Comparison of ENCODE assay signal across 27 cellular contexts in genomic region chrX:69718102-69718501, GRCh38.
A peak's percentile ranks its signal among the peaks of the same experiment; 100 is the strongest.
DNase-seq lines count a peak whose midpoint lies in the region; ATAC-seq, FAIRE-seq and TF ChIP-seq lines count a peak whose summit lies in the region.
"Had no signal": no experiment of that assay in that cellular context is flagged by ENCODE, and none has a peak within 500 bp of the region (broad histone marks: within the 10 kb centered on the region; RNA-seq: fewer than 3 reads in every experiment).

No MANE protein-coding gene starts in this region.

- no peak overlapping the region for H3K4me3 Mint-ChIP-seq in astrocyte (ENCODE audit: unreplicated experiment)
- H3K4me3 Mint-ChIP-seq: B cell; CD4-positive, alpha-beta T cell; CD8-positive, alpha-beta T cell had no signal

- no peaks in the 10 kb centered on the region for H4K20me1 ChIP-seq in SK-N-SH (ENCODE audit: insufficient read depth)
- H4K20me1 ChIP-seq in astrocyte (ENCODE audit: insufficient read depth, low read length) = no peaks in the 10 kb centered on the region
- H4K20me1 ChIP-seq: BLaER1 treated with 17β-estradiol and CSF1 and Interleukin-3, amounts not matched to agents 10 nM and 100 nM had no signal

- no peak overlapping the region for H3K27ac ChIP-seq in SK-N-SH (ENCODE audit: low read depth in 2 of 2, low read length in 1 of 2)
- H3K27ac ChIP-seq in astrocyte (ENCODE audit: low read depth, low read length) = no peak overlapping the region
- H3K27ac ChIP-seq in pancreas = no peak overlapping the region
- no peak overlapping the region for H3K27ac ChIP-seq in upper lobe of left lung
- H3K27ac ChIP-seq: 22Rv1; A549; BLaER1 treated with 17β-estradiol and CSF1 and Interleukin-3, amounts not matched to agents 10 nM and 100 nM; C4-2B had no signal

- TF ChIP-seq EP300 in SK-N-SH (IDR thresholded peaks at IDR 0.05; ENCODE audit: borderline replicate concordance in 1 of 2, low read depth in 1 of 2, low read length in 1 of 2) (no peak), upper lobe of left lung (IDR thresholded peaks at IDR 0.05) (no peak)

- ATAC-seq in SK-N-SH treated with all-trans-retinoic acid at 6 μM for 48 hours = no peak
- ATAC-seq in pancreas = no peak
- no peak for ATAC-seq in upper lobe of left lung (ENCODE audit: low FRiP score in 2 of 2)
- ATAC-seq: A549; CD8-positive, alpha-beta T cell; GM12878 had no signal

- H3K9ac ChIP-seq in SK-N-SH (no peak overlapping the region), astrocyte (ENCODE audit: low read length) (no peak overlapping the region)
- H3K9ac ChIP-seq: BLaER1 treated with 17β-estradiol and CSF1 and Interleukin-3, amounts not matched to agents 10 nM and 100 nM had no signal

- no peak for DNase-seq in SK-N-SH
- no peak for DNase-seq in D721Med (ENCODE audit: insufficient read length, low spot score)
- DNase-seq in astrocyte (ENCODE audit: low read depth) = no peak
- no peak for DNase-seq in pancreas
- no peak for DNase-seq in activated effector memory CD4-positive, alpha-beta T cell treated with anti-CD3 and anti-CD28 coated beads, Interleukin-2, amount 50 U/mL, for 16 hours
- no peak for DNase-seq in upper lobe of left lung
- DNase-seq: AML-193; Caco-2; Calu3; CD4-positive, alpha-beta T cell; CD8-positive, alpha-beta T cell; DMS 273 treated with DMSO at 0.1 percent for 48 hours; DMS153; DMS53; DMS79; DND-41; EL; GDM1 had no signal

- intact Hi-C loops in pancreas (cut with DNase I) = no loop called here

- TF ChIP-seq RAD21 in SK-N-SH (IDR thresholded peaks at IDR 0.05; ENCODE audit: low read length) = no peak

- H3K36me3 ChIP-seq in SK-N-SH (replicated peaks in 1 of 2; ENCODE audit: control insufficient read depth in 1 of 2, insufficient read depth in 2 of 2, low read length in 1 of 2) (no peaks in the 10 kb centered on the region), astrocyte (ENCODE audit: insufficient read depth, low read length) (no peaks in the 10 kb centered on the region), pancreas (no peaks in the 10 kb centered on the region), upper lobe of left lung (no peaks in the 10 kb centered on the region)
- H3K36me3 ChIP-seq: BLaER1 treated with 17β-estradiol and CSF1 and Interleukin-3, amounts not matched to agents 10 nM and 100 nM had no signal

- H3K4me1 ChIP-seq in SK-N-SH (ENCODE audit: control insufficient read depth in 1 of 2, insufficient read depth in 2 of 2, low read depth in 1 of 2, low read length in 1 of 2) (no peaks in the 10 kb centered on the region), astrocyte (ENCODE audit: insufficient read depth, low read length) (no peaks in the 10 kb centered on the region), pancreas (no peaks in the 10 kb centered on the region), upper lobe of left lung (no peaks in the 10 kb centered on the region)
- H3K4me1 ChIP-seq: A549; BLaER1 treated with 17β-estradiol and CSF1 and Interleukin-3, amounts not matched to agents 10 nM and 100 nM; Caco-2 had no signal

- no peaks in the 10 kb centered on the region for H3K79me2 ChIP-seq in SK-N-SH (ENCODE audit: insufficient read depth)
- H3K79me2 ChIP-seq in astrocyte (ENCODE audit: insufficient read depth, low read length) = no peaks in the 10 kb centered on the region

- FAIRE-seq in D721Med (lab: Jason Lieb, UNC) (peak; percentile 55), astrocyte (lab: Jason Lieb, UNC) (peak; percentile 80), pancreas (lab: Jason Lieb, UNC) (peak; percentile 56)
- FAIRE-seq: A549, GM12878, GM12892, GM18507 had no signal

- H3K27me3 Mint-ChIP-seq in astrocyte (ENCODE audit: low read depth, unreplicated experiment) = no peaks in the 10 kb centered on the region
- H3K27me3 Mint-ChIP-seq: B cell; CD4-positive, alpha-beta T cell had no signal

- TF ChIP-seq CTCF in SK-N-SH (IDR thresholded peaks at IDR 0.05) (no peak), D721Med (IDR thresholded peaks at IDR 0.05; ENCODE audit: insufficient read depth, missing control alignments) (no peak), astrocyte (IDR thresholded peaks at IDR 0.05; ENCODE audit: insufficient read depth, low read depth, low read length) (no peak), pancreas (IDR thresholded peaks at IDR 0.05) (no peak), upper lobe of left lung (IDR thresholded peaks at IDR 0.05) (no peak)

- H3K27ac Mint-ChIP-seq in astrocyte (ENCODE audit: unreplicated experiment) = no peak overlapping the region
- H3K27ac Mint-ChIP-seq: B cell; CD4-positive, alpha-beta T cell; CD8-positive, alpha-beta T cell had no signal

- no peak overlapping the region for H3K4me2 ChIP-seq in SK-N-SH
- no peak overlapping the region for H3K4me2 ChIP-seq in astrocyte (ENCODE audit: low read length)
- H3K4me2 ChIP-seq: A549; BLaER1 treated with 17β-estradiol and CSF1 and Interleukin-3, amounts not matched to agents 10 nM and 100 nM had no signal

- 0% methylated on average over 1 of the region's 1 CpG for WGBS in SK-N-SH (ENCODE audit: low lambda C conversion rate)
- 81 to 82% methylated on average over 1 of the region's 1 CpG for WGBS in pancreas, 2 donors
- 81 to 83% methylated on average over 1 of the region's 1 CpG for WGBS in upper lobe of left lung, 2 donors

- H3K4me1 Mint-ChIP-seq in astrocyte (ENCODE audit: low read depth, unreplicated experiment) = no peaks in the 10 kb centered on the region
- H3K4me1 Mint-ChIP-seq: B cell had no signal

- H3K9me2 ChIP-seq in SK-N-SH = no peaks in the 10 kb centered on the region

- H3K27me3 ChIP-seq in SK-N-SH (ENCODE audit: insufficient read depth) (no peaks in the 10 kb centered on the region), astrocyte (ENCODE audit: insufficient read depth, low read length) (no peaks in the 10 kb centered on the region), pancreas (no peaks in the 10 kb centered on the region), upper lobe of left lung (no peaks in the 10 kb centered on the region)

- H3K4me3 ChIP-seq in SK-N-SH (ENCODE audit: low read depth in 2 of 2, low read length in 1 of 2) = no peak overlapping the region
- no peak overlapping the region for H3K4me3 ChIP-seq in astrocyte (ENCODE audit: insufficient read depth, low read depth, low read length)
- no peak overlapping the region for H3K4me3 ChIP-seq in pancreas
- H3K4me3 ChIP-seq in upper lobe of left lung = no peak overlapping the region
- H3K4me3 ChIP-seq: A549; BLaER1 treated with 17β-estradiol and CSF1 and Interleukin-3, amounts not matched to agents 10 nM and 100 nM; GM12878 had no signal

- no peak overlapping the region for H2AFZ ChIP-seq in SK-N-SH (ENCODE audit: low read depth)
- H2AFZ ChIP-seq in astrocyte (ENCODE audit: low read depth, low read length) = no peak overlapping the region

- no peak for TF ChIP-seq POLR2A in upper lobe of left lung (IDR thresholded peaks at IDR 0.05)

- H3K9me3 ChIP-seq in SK-N-SH (peaks cover 11% of the 10 kb centered on the region), astrocyte (ENCODE audit: insufficient read depth, low read depth, low read length) (no peaks in the 10 kb centered on the region), pancreas (peaks cover 0 to 7% (median 0%) of the 10 kb centered on the region in 4 donors), upper lobe of left lung (peaks cover 0 to 37% (median 6%) of the 10 kb centered on the region in 4 donors)
- H3K9me3 ChIP-seq: A549, Caco-2 had no signal

- no peaks in the 10 kb centered on the region for H3F3A ChIP-seq in SK-N-SH (replicated peaks; ENCODE audit: insufficient read depth)

- H3K36me3 Mint-ChIP-seq in astrocyte (ENCODE audit: low read depth, unreplicated experiment) = no peaks in the 10 kb centered on the region
- H3K36me3 Mint-ChIP-seq: CD8-positive, alpha-beta T cell had no signal

- peaks cover 3% of the 10 kb centered on the region for H3K9me3 Mint-ChIP-seq in astrocyte (ENCODE audit: unreplicated experiment)
- H3K9me3 Mint-ChIP-seq: CD4-positive, alpha-beta T cell had no signal

- CTCF ChIA-PET in SK-N-SH (lab: Yijun Ruan, JAX) = no interaction called here

- POLR2A ChIA-PET in SK-N-SH (lab: Yijun Ruan, JAX) = no interaction called here

TF ChIP-seq in SK-N-SH treated with all-trans-retinoic acid at 6 μM for 48 hours, 23 proteins besides CTCF, POLR2A, EP300 and RAD21:
- TF ChIP-seq ARNTL (CRISPR knock-in tag; IDR thresholded peaks at IDR 0.05; ENCODE audit: borderline replicate concordance, low read depth) (no peak), ESRRG (CRISPR knock-in tag; IDR thresholded peaks at IDR 0.05) (no peak), CSDC2 (CRISPR knock-in tag; IDR thresholded peaks at IDR 0.05) (no peak), RARB (CRISPR knock-in tag; IDR thresholded peaks at IDR 0.05) (no peak), ZNF8 (CRISPR knock-in tag; IDR thresholded peaks at IDR 0.05) (0 out of 2 replicates have a peak, but pooled peaks have one; percentile 28)

TF ChIP-seq in SK-N-SH, 30 proteins besides CTCF, POLR2A, EP300 and RAD21 (continues in another document):
- no peak for TF ChIP-seq FOXJ3 (CRISPR knock-in tag; IDR thresholded peaks at IDR 0.05)
- no peak for TF ChIP-seq ZBTB33 (IDR thresholded peaks at IDR 0.05; ENCODE audit: borderline replicate concordance, low read depth)
- TF ChIP-seq RFX5 (IDR thresholded peaks at IDR 0.05; ENCODE audit: low read length) = no peak
- TF ChIP-seq MXI1 (IDR thresholded peaks at IDR 0.05; ENCODE audit: low read depth, low read length) = no peak
- no peak for TF ChIP-seq GATA2 (CRISPR knock-in tag; IDR thresholded peaks at IDR 0.05)
- no peak for TF ChIP-seq NRF1 (IDR thresholded peaks at IDR 0.05; ENCODE audit: low read depth, low read length)
- TF ChIP-seq NFIC (IDR thresholded peaks at IDR 0.05; ENCODE audit: borderline replicate concordance) = no peak
- no peak for TF ChIP-seq FOSL2 (IDR thresholded peaks at IDR 0.05; ENCODE audit: borderline replicate concordance, low read depth)
